ENCODE assay signal across 8 cellular contexts in the genomic region with DNA sequence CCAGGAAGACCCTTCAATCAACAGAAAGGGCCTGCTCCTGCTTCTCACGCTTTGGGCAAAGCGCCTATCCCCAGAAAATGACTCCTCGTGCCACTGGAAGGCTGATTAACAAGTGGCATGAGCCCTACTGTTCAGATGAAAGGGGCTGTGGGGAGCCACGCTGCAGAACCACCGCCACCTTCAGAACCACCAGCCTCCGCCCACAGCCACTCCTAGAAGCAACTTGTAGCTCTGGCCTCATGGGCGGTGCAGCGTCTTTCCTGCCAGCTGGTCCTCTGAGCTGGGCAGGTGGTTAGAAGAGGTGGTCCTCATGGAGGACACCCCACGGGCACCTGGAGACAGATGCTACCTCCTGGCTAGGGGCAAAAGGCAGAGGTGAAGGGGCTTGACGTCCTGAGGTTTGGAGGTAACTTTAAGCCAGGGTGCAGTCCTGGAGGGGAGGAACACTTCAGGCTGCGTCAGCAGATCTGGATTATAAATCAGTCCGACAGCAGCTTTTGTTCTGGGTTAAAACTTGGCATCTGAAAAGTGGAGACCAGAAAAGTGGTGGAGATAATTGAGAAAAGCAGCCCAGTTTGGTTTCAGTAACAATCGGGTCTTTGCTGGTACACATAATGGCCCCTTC. TPM values are rescaled to one million over a fixed set of nuclear protein-coding genes. Genes with fewer than 3 reads are reported as not detected.
DNase-seq lines count a peak whose midpoint lies in the region; ATAC-seq and TF ChIP-seq lines count a peak whose summit lies in the region.

No MANE protein-coding gene starts in this region.

- H3K27me3 Mint-ChIP-seq in activated naive CD4-positive, alpha-beta T cell treated with anti-CD3 and anti-CD28 coated beads, Interleukin-2, amount 50 U/mL, for 24 hours, result no peaks in the 10 kb centered on the region

- H3K4me3 Mint-ChIP-seq in activated naive CD4-positive, alpha-beta T cell treated with anti-CD3 and anti-CD28 coated beads, Interleukin-2, amount 50 U/mL, for 24 hours, result peak overlapping the region; percentile 87

- TF ChIP-seq CTCF in sigmoid colon (IDR thresholded peaks at IDR 0.05), result no peak
- no peak for TF ChIP-seq CTCF in OCI-LY7 (conservative IDR thresholded peaks at IDR 0.05; ENCODE audit: low read length)

- peak overlapping the region; percentile 58 for H3K27ac ChIP-seq in right cardiac atrium (ENCODE audit: low read length)
- peak overlapping the region; percentile 99 to 100 (median 100) for H3K27ac ChIP-seq in sigmoid colon
- H3K27ac ChIP-seq in OCI-LY7 (ENCODE audit: low read depth, low read length, poor library complexity, severe bottlenecking), result no peak overlapping the region

- CTCF ChIA-PET in OCI-LY7 (lab: Charles Lee; ENCODE audit: unreplicated experiment), result no interaction called here

- no peaks in the 10 kb centered on the region for H3K36me3 Mint-ChIP-seq in activated naive CD4-positive, alpha-beta T cell treated with anti-CD3 and anti-CD28 coated beads, Interleukin-2, amount 50 U/mL, for 24 hours

- H3K79me2 ChIP-seq in OCI-LY7 (ENCODE audit: insufficient read depth, low read depth, low read length), result no peaks in the 10 kb centered on the region

- peak overlapping the region; percentile 81 for H3K27ac Mint-ChIP-seq in activated naive CD4-positive, alpha-beta T cell treated with anti-CD3 and anti-CD28 coated beads, Interleukin-2, amount 50 U/mL, for 24 hours

- no peaks in the 10 kb centered on the region for H3K9me3 ChIP-seq in right cardiac atrium (ENCODE audit: control insufficient read depth, low read length)
- no peaks in the 10 kb centered on the region for H3K9me3 ChIP-seq in sigmoid colon
- no peaks in the 10 kb centered on the region for H3K9me3 ChIP-seq in OCI-LY7 (ENCODE audit: low read length)

- 19% methylated on average over 13 of the region's 13 CpGs for WGBS in right cardiac atrium
- WGBS in sigmoid colon, 2 donors, result 4 to 7% methylated on average over 13 of the region's 13 CpGs

- intact Hi-C loops in right cardiac atrium (cut with DNase I), result loop anchor here in 1 of 4 donors (5.0 kb wide), 1 partner anchor 82 kb away; no protein-coding TSS in a partner anchor
- intact Hi-C loops in sigmoid colon (cut with DNase I), result loop anchor here (1.0 kb wide), 3 partner anchors 17 to 83 kb away; no protein-coding TSS in a partner anchor
- intact Hi-C loops in OCI-LY7 (cut with micrococcal nuclease; ENCODE audit: unreplicated experiment), result no loop called here

- peak in 1 of 2 donors; percentile 19 for TF ChIP-seq POLR2A in sigmoid colon (IDR thresholded peaks at IDR 0.05)

- no peaks in the 10 kb centered on the region for H4K20me1 ChIP-seq in OCI-LY7 (ENCODE audit: insufficient read depth, low read length)

- H3K4me2 ChIP-seq in OCI-LY7 (ENCODE audit: low read length), result no peak overlapping the region

- no TSS peak for BruUV-seq in OCI-LY7 (replicated peaks; lab: Mats Ljungman, UMichigan)

- peaks cover 53% of the 10 kb centered on the region for H3K4me1 Mint-ChIP-seq in activated naive CD4-positive, alpha-beta T cell treated with anti-CD3 and anti-CD28 coated beads, Interleukin-2, amount 50 U/mL, for 24 hours

- POLR2A ChIA-PET in OCI-LY7 (lab: Charles Lee), result interaction anchor here (0.6 kb wide), 1 partner anchor 11 kb away, joined by 4 read pairs; no protein-coding TSS in a partner anchor

- H3K27me3 ChIP-seq in right cardiac atrium (ENCODE audit: control insufficient read depth, insufficient read depth) (no peaks in the 10 kb centered on the region), sigmoid colon (no peaks in the 10 kb centered on the region)

- no peak overlapping the region for H2AFZ ChIP-seq in OCI-LY7 (ENCODE audit: low read length)

- H3K9me2 ChIP-seq in OCI-LY7 (ENCODE audit: insufficient read depth, low read length), result no peaks in the 10 kb centered on the region

- no peaks in the 10 kb centered on the region for H3K9me3 Mint-ChIP-seq in activated naive CD4-positive, alpha-beta T cell treated with anti-CD3 and anti-CD28 coated beads, Interleukin-2, amount 50 U/mL, for 24 hours

- no peak for TF ChIP-seq EP300 in sigmoid colon (IDR thresholded peaks at IDR 0.05)

- H3K36me3 ChIP-seq in sigmoid colon, result peaks cover 0 to 18% (median 11%) of the 10 kb centered on the region in 4 donors
- no peaks in the 10 kb centered on the region for H3K36me3 ChIP-seq in OCI-LY7 (ENCODE audit: insufficient read depth, low read length)

- H3K4me3 ChIP-seq in right cardiac atrium (ENCODE audit: low read length), result peak overlapping the region; percentile 85
- H3K4me3 ChIP-seq in sigmoid colon, result peak overlapping the region; percentile 65 to 98 (median 96)
- H3K4me3 ChIP-seq in OCI-LY7 (ENCODE audit: low read depth, low read length, poor library complexity, severe bottlenecking), result no peak overlapping the region

- DNase-seq in DMS79 treated with DMSO at 0.1 percent for 48 hours (lab: John Stamatoyannopoulos, UW) (peak; percentile 76), NCI-H774 (lab: John Stamatoyannopoulos, UW) (peak; percentile 44), right cardiac atrium (peak; percentile 59 to 82 (median 78)), sigmoid colon (peak; percentile 85), OCI-LY7 (ENCODE audit: low spot score) (no peak), AG08396 (ENCODE audit: low spot score) (no peak)

- H3K4me1 ChIP-seq in right cardiac atrium (ENCODE audit: control insufficient read depth, insufficient read depth, low read length) (peaks cover 7% of the 10 kb centered on the region), sigmoid colon (peaks cover 0 to 65% (median 58%) of the 10 kb centered on the region in 4 donors), OCI-LY7 (ENCODE audit: insufficient read depth, low read length, poor library complexity, severe bottlenecking) (peaks cover 16% of the 10 kb centered on the region)

- ATAC-seq in right cardiac atrium (peak in 1 of 2 donors; percentile 2), GM19397 (IDR thresholded peaks at IDR 0.05; ENCODE audit: unreplicated experiment) (no peak)

RNA-seq across cellular contexts. Expression of a gene that starts 0.9 kb away (rescaled TPM):
- total RNA-seq in right cardiac atrium (10 to 100 TPM; 22.0 to 28.5 (median 24.5) TPM), sigmoid colon (10 to 100 TPM; 57.1 to 90.1 (median 68.9) TPM), OCI-LY7 (2022) (0.19 TPM in 1 of 2 replicates, not detected in the other)
- polyA plus RNA-seq in right cardiac atrium (19.3 TPM), sigmoid colon (10 to 100 TPM in 1 of 3 donors, 1 to 10 TPM in 2; 3.6 to 21.3 (median 7.9) TPM)
- 0.06 TPM in 1 of 2 replicates, not detected in the other for total RNA-seq in OCI-LY7 (2014; rRNA removed; shearing (Covaris generic))

RNA-seq across cellular contexts. Expression of a gene that starts 12.9 kb away (rescaled TPM):
- total RNA-seq in right cardiac atrium (10 to 100 TPM; 11.8 to 17.3 (median 14.1) TPM), sigmoid colon (10 to 100 TPM; 11.4 to 34.1 (median 26.1) TPM), OCI-LY7 (2022) (20.7 and 22.2 TPM in 2 replicates)
- polyA plus RNA-seq in right cardiac atrium (23.3 TPM), sigmoid colon (10 to 100 TPM; 12.5 to 14.8 (median 12.6) TPM)
- 16.0 and 24.1 TPM in 2 replicates for total RNA-seq in OCI-LY7 (2014; rRNA removed; shearing (Covaris generic))

RNA-seq across cellular contexts. Expression of a gene that starts 26.9 kb away (rescaled TPM):
- 10 to 100 TPM in 3 of 4 donors, 1 to 10 TPM in 1; 8.2 to 27.7 (median 17.3) TPM for total RNA-seq in right cardiac atrium
- 27.0 TPM for polyA plus RNA-seq in right cardiac atrium
- total RNA-seq in sigmoid colon, result 1 to 10 TPM; 1.8 to 5.5 (median 4.2) TPM
- 1 to 10 TPM in 1 of 3 donors, under 1 TPM in 1, not detected in 1; 0.69 to 4.2 TPM for polyA plus RNA-seq in sigmoid colon
- total RNA-seq in OCI-LY7 (2014; rRNA removed; shearing (Covaris generic)), result 6.4 and 6.5 TPM in 2 replicates
- total RNA-seq in OCI-LY7 (2022), result 6.7 and 6.9 TPM in 2 replicates

RNA-seq across cellular contexts. Expression of a gene that starts 54.7 kb away (rescaled TPM):
- total RNA-seq in right cardiac atrium, result 10 to 100 TPM in 3 of 4 donors, 1 to 10 TPM in 1; 8.6 to 14.5 (median 11.5) TPM
- 7.2 TPM for polyA plus RNA-seq in right cardiac atrium
- total RNA-seq in sigmoid colon, result 10 to 100 TPM in 3 of 4 donors, 1 to 10 TPM in 1; 8.9 to 16.6 (median 11.8) TPM
- 10 to 100 TPM in 1 of 3 donors, 1 to 10 TPM in 2; 1.2 to 11.9 (median 1.2) TPM for polyA plus RNA-seq in sigmoid colon
- total RNA-seq in OCI-LY7 (2014; rRNA removed; shearing (Covaris generic)), result 9.1 and 13.5 TPM in 2 replicates
- total RNA-seq in OCI-LY7 (2022), result 18.2 and 18.6 TPM in 2 replicates

Comparison
In these comparisons a context has a peak if more than half of its experiments do, and no peak if none do; other contexts are left out.
1. DNase-seq: peak in DMS79 treated with DMSO at 0.1 percent for 48 hours (single experiment), NCI-H774 (single experiment), right cardiac atrium (3 of 3) and sigmoid colon (single experiment); none in OCI-LY7 (single experiment) and AG08396 (single experiment).
2. RNA of a gene that starts 0.9 kb away (total RNA-seq): 57.1 to 90.1 TPM in sigmoid colon and 22.0 to 28.5 TPM in right cardiac atrium; 0.06 to 0.19 TPM in OCI-LY7; every median in the first group is over 10 times any median in the second.